Comparison of ENCODE assay signal across 8 cellular contexts in genomic region chr9:91192785-91193657, GRCh38.
DNase-seq lines count a peak whose midpoint lies in the region; ATAC-seq, FAIRE-seq and TF ChIP-seq lines count a peak whose summit lies in the region.

No MANE protein-coding gene starts in this region.

- DNase-seq in GM04503 (ENCODE audit: low read depth): peak; percentile 96
- DNase-seq in NCI-H2227 treated with DMSO at 0.1 percent for 48 hours (lab: John Stamatoyannopoulos, UW): peak; percentile 17
- peak; percentile 61 for DNase-seq in activated CD4-positive, alpha-beta T cell treated with anti-CD3 and anti-CD28 coated beads, Interleukin-2, amount 10 ng/mL, durations not matched to agents 7 days and 5 days
- peak; percentile 90 to 96 for DNase-seq in lower leg skin (ENCODE audit: low spot score in 2 of 2)
- DNase-seq in stimulated activated CD4-positive, alpha-beta T cell treated with anti-CD3 and anti-CD28 coated beads, Interleukin-4, amount 100 ng/mL, for 1 hour: peak; percentile 70
- no peak for DNase-seq in D721Med (ENCODE audit: insufficient read length, low spot score)

- H3K9me3 ChIP-seq in duodenal mucosa (ENCODE audit: control insufficient read depth in 1 of 2, low read length in 2 of 2): peaks cover 0 to 2% of the 10 kb centered on the region in 2 donors

- H3K9me3 Mint-ChIP-seq in activated CD4-positive, alpha-beta T cell treated with anti-CD3 and anti-CD28 coated beads, Interleukin-2, amount 10 ng/mL, durations not matched to agents 7 days and 5 days: peaks cover 18% of the 10 kb centered on the region

- FAIRE-seq in D721Med (lab: Jason Lieb, UNC): no peak

- no peaks in the 10 kb centered on the region for H3K36me3 ChIP-seq in duodenal mucosa (ENCODE audit: control insufficient read depth in 1 of 2, insufficient read depth in 2 of 2, low read length in 2 of 2)

- CTCF ChIA-PET in activated CD4-positive, alpha-beta T cell treated with anti-CD3 and anti-CD28 coated beads, Interleukin-2, amount 10 ng/mL, durations not matched to agents 7 days and 5 days (lab: Charles Lee): interaction anchor here (0.9 to 1.7 kb wide), 8 partner anchors 10 to 122 kb away, joined by 3 to 10 read pairs (median 4); no protein-coding TSS in a partner anchor

- peaks cover 50% of the 10 kb centered on the region in 2 donors for H3K4me1 ChIP-seq in duodenal mucosa (ENCODE audit: control insufficient read depth in 1 of 2, insufficient read depth in 2 of 2, low read length in 2 of 2)

- TF ChIP-seq CTCF in lower leg skin (IDR thresholded peaks at IDR 0.05): no peak
- no peak for TF ChIP-seq CTCF in D721Med (IDR thresholded peaks at IDR 0.05; ENCODE audit: insufficient read depth, missing control alignments)

- peak overlapping the region; percentile 79 to 97 for H3K9ac ChIP-seq in duodenal mucosa (ENCODE audit: low read depth in 1 of 2, low read length in 2 of 2)

- peak overlapping the region; percentile 98 for H3K27ac Mint-ChIP-seq in activated CD4-positive, alpha-beta T cell treated with anti-CD3 and anti-CD28 coated beads, Interleukin-2, amount 10 ng/mL, durations not matched to agents 7 days and 5 days

- H3K4me1 Mint-ChIP-seq in activated CD4-positive, alpha-beta T cell treated with anti-CD3 and anti-CD28 coated beads, Interleukin-2, amount 10 ng/mL, durations not matched to agents 7 days and 5 days: peaks cover 60% of the 10 kb centered on the region

- H3K4me3 ChIP-seq in duodenal mucosa (ENCODE audit: low read depth in 1 of 2, low read length in 2 of 2) (peak overlapping the region; percentile 65 to 81), lower leg skin (ENCODE audit: low read depth, poor library complexity, severe bottlenecking) (peak overlapping the region; percentile 10)

- peak; percentile 41 for ATAC-seq in HG02759 (IDR thresholded peaks at IDR 0.05; ENCODE audit: unreplicated experiment)

- WGBS in lower leg skin, 2 donors: 0 to 1% methylated on average over 42 of the region's 42 CpGs

- no peak for TF ChIP-seq POLR2A in lower leg skin (IDR thresholded peaks at IDR 0.05)

- H3K36me3 Mint-ChIP-seq in activated CD4-positive, alpha-beta T cell treated with anti-CD3 and anti-CD28 coated beads, Interleukin-2, amount 10 ng/mL, durations not matched to agents 7 days and 5 days (ENCODE audit: low read depth): peaks cover 25% of the 10 kb centered on the region

- H3K27me3 ChIP-seq in duodenal mucosa (ENCODE audit: control insufficient read depth in 1 of 2, insufficient read depth in 2 of 2, low read length in 2 of 2): no peaks in the 10 kb centered on the region

- no peaks in the 10 kb centered on the region for H3K27me3 Mint-ChIP-seq in activated CD4-positive, alpha-beta T cell treated with anti-CD3 and anti-CD28 coated beads, Interleukin-2, amount 10 ng/mL, durations not matched to agents 7 days and 5 days

- POLR2A ChIA-PET in activated CD4-positive, alpha-beta T cell treated with anti-CD3 and anti-CD28 coated beads, Interleukin-2, amount 10 ng/mL, durations not matched to agents 7 days and 5 days (lab: Charles Lee): interaction anchor here (0.8 to 1.2 kb wide), 3 partner anchors 15 to 233 kb away, joined by 3 to 7 read pairs (median 4); no protein-coding TSS in a partner anchor

- peak overlapping the region; percentile 71 for H3K4me3 Mint-ChIP-seq in activated CD4-positive, alpha-beta T cell treated with anti-CD3 and anti-CD28 coated beads, Interleukin-2, amount 10 ng/mL, durations not matched to agents 7 days and 5 days

- intact Hi-C loops in lower leg skin (cut with DNase I; ENCODE audit: low total_unique reads): loop anchor here (10.0 kb wide), 1 partner anchor 232 kb away; the partner anchor contains the start of gene NFIL3

- H3K27ac ChIP-seq in duodenal mucosa (ENCODE audit: low read depth, low read length): peak overlapping the region; percentile 99
